Comparison of ENCODE assay signal across 8 cellular contexts in genomic region chr15:31435891-31436628, GRCh38.
DNase-seq lines count a peak whose midpoint lies in the region; ATAC-seq and TF ChIP-seq lines count a peak whose summit lies in the region.

No MANE protein-coding gene starts in this region.

- no peak for TF ChIP-seq CTCF in GM13976 (IDR thresholded peaks at IDR 0.05; ENCODE audit: borderline replicate concordance, control extremely low read depth, extremely low read depth, insufficient read depth, missing control alignments)

- in situ Hi-C loops in GM13976 (cut with MboI; ENCODE audit: low sequenced_read_pairs, unreplicated experiment) = loop anchor here (5.0 to 25.0 kb wide), 2 partner anchors 51 to 224 kb away; no protein-coding TSS in a partner anchor

- peak; percentile 52 to 60 for DNase-seq in activated CD4-positive, alpha-beta T cell treated with anti-CD3 and anti-CD28 coated beads, Interleukin-2, amount 50 U/mL, for 48 hours
- DNase-seq in left cardiac atrium (no peak), GM13976 (ENCODE audit: low spot score) (no peak), HT-29 (ENCODE audit: low spot score) (no peak), Kasumi-1 (lab: John Stamatoyannopoulos, UW) (no peak)
- DNase-seq in stimulated activated CD8-positive, alpha-beta memory T cell treated with anti-CD3 and anti-CD28 coated beads, Interleukin-4, amount 100 ng/mL, for 48 hours = peak; percentile 70

- peak; percentile 19 for ATAC-seq in HG02642 (IDR thresholded peaks at IDR 0.05; ENCODE audit: poor library complexity, unreplicated experiment)
- peak; percentile 23 to 54 for ATAC-seq in left cardiac atrium
- ATAC-seq in HG02938 (IDR thresholded peaks at IDR 0.05; ENCODE audit: unreplicated experiment) = no peak

- intact Hi-C loops in left cardiac atrium (cut with DNase I) = loop anchor here in 1 of 2 donors (5.0 to 10.0 kb wide), 3 partner anchors 49 to 234 kb away; partner anchors contain the start of gene KLF13

Comparison
In these comparisons a context has a peak if more than half of its experiments do, and no peak if none do; other contexts are left out.
1. DNase-seq: peak in activated CD4-positive, alpha-beta T cell treated with anti-CD3 and anti-CD28 coated beads, Interleukin-2, amount 50 U/mL, for 48 hours (2 of 2) and stimulated activated CD8-positive, alpha-beta memory T cell treated with anti-CD3 and anti-CD28 coated beads, Interleukin-4, amount 100 ng/mL, for 48 hours (single experiment); none in left cardiac atrium (single experiment), GM13976 (single experiment), HT-29 (single experiment) and Kasumi-1 (0 of 2).